Comparison of ENCODE assay signal across 9 cellular contexts in the genomic region with DNA sequence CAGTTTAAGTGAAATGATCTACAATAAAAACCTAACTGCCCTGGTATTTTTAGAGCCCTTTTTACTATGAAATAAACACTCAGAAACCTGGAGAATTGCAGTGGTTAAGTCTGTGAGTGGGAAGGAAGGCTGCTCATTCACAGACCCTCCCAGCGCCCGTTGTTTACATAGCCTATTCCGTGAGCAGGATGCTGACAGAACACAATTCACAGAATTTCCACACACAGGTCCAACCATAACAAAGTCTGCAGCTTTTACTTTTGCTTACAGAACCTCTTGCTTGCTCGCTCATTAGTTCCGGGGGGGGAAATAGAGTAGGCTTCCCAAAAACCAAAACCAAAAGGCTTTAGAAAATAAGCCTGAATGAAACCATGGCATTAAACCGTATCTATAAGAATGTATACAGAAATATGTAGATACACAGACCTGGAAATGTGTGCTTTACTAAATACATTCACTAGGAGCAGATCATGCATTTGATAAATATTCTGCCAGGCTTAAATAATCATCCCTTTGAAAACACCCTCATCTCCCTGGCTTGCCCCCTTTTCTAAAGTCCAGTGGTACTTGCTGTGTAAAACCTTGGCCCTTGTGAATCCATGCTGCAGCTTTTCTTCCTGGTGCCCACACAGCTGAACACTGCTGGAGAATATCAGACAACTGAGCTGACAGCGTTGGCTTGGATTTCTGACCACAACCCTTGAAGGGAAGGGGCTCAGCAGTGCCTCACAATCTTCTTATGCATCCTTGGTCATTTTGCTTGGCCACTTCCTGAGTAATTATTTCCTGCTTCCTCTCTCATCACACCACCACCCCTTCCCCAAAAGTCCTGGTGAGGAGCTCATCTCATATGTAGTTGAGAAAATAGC.
DNase-seq lines count a peak whose midpoint lies in the region; ATAC-seq and TF ChIP-seq lines count a peak whose summit lies in the region.
"Had no signal": no experiment of that assay in that cellular context is flagged by ENCODE, and none has a peak within 500 bp of the region (broad histone marks: within the 10 kb centered on the region; RNA-seq: fewer than 3 reads in every experiment).

No MANE protein-coding gene starts in this region.

- no peak for ATAC-seq in stimulated activated memory B cell treated with anti-CD40 and anti-IgM and Interleukin-4, amounts not matched to agents 10 μg/mL and 1 μg/mL and 100 μg/mL, for 72 hours

- peaks cover 33% of the 10 kb centered on the region for H3K4me1 Mint-ChIP-seq in T-helper 2 cell treated with Interferon-gamma antibody and Interleukin-4, amounts not matched to agents 5 μg/mL and 100 μg/mL, for 36 hours (ENCODE audit: low read depth)
- H3K4me1 Mint-ChIP-seq in stimulated activated memory B cell treated with anti-CD40 and anti-IgM and Interleukin-4, amounts not matched to agents 10 μg/mL and 1 μg/mL and 100 μg/mL, for 72 hours: peaks cover 19% of the 10 kb centered on the region
- H3K4me1 Mint-ChIP-seq in Calu3 (ENCODE audit: low read depth, unreplicated experiment): no peaks in the 10 kb centered on the region

- TF ChIP-seq CTCF in fibroblast of mammary gland (conservative IDR thresholded peaks at IDR 0.05; ENCODE audit: control insufficient read depth, insufficient read depth, low read depth, low read length) (no peak), ovary (IDR thresholded peaks at IDR 0.05) (no peak), Calu3 (IDR thresholded peaks at IDR 0.05; ENCODE audit: unreplicated experiment) (no peak)

- H3K36me3 ChIP-seq in ovary: no peaks in the 10 kb centered on the region

- BruUV-seq in Calu3 (replicated peaks; lab: Mats Ljungman, UMichigan): no TSS peak

- H3K27ac Mint-ChIP-seq in T-helper 2 cell treated with Interferon-gamma antibody and Interleukin-4, amounts not matched to agents 5 μg/mL and 100 μg/mL, for 36 hours: peak overlapping the region; percentile 76
- H3K27ac Mint-ChIP-seq in stimulated activated memory B cell treated with anti-CD40 and anti-IgM and Interleukin-4, amounts not matched to agents 10 μg/mL and 1 μg/mL and 100 μg/mL, for 72 hours: no peak overlapping the region
- H3K27ac Mint-ChIP-seq in Calu3 (ENCODE audit: unreplicated experiment): no peak overlapping the region

- H3K27me3 ChIP-seq in ovary: no peaks in the 10 kb centered on the region

- peaks cover 5% of the 10 kb centered on the region for H3K36me3 Mint-ChIP-seq in T-helper 2 cell treated with Interferon-gamma antibody and Interleukin-4, amounts not matched to agents 5 μg/mL and 100 μg/mL, for 36 hours (ENCODE audit: low read depth)
- H3K36me3 Mint-ChIP-seq in stimulated activated memory B cell treated with anti-CD40 and anti-IgM and Interleukin-4, amounts not matched to agents 10 μg/mL and 1 μg/mL and 100 μg/mL, for 72 hours: peaks cover 11% of the 10 kb centered on the region
- H3K36me3 Mint-ChIP-seq in Calu3 (ENCODE audit: insufficient read depth, unreplicated experiment): no peaks in the 10 kb centered on the region

- WGBS in ovary, 3 donors: 2 to 5% (median 3%) methylated on average over 7 of the region's 7 CpGs

- H3K9me3 Mint-ChIP-seq in T-helper 2 cell treated with Interferon-gamma antibody and Interleukin-4, amounts not matched to agents 5 μg/mL and 100 μg/mL, for 36 hours: no peaks in the 10 kb centered on the region
- H3K9me3 Mint-ChIP-seq in stimulated activated memory B cell treated with anti-CD40 and anti-IgM and Interleukin-4, amounts not matched to agents 10 μg/mL and 1 μg/mL and 100 μg/mL, for 72 hours: peaks cover 3% of the 10 kb centered on the region
- peaks cover 4% of the 10 kb centered on the region for H3K9me3 Mint-ChIP-seq in Calu3 (ENCODE audit: low read depth, unreplicated experiment)

- DNase-seq in GF-D8 (lab: John Stamatoyannopoulos, UW) (peak; percentile 10), fibroblast of mammary gland (ENCODE audit: low read depth) (peak; percentile 62), ovary (peak; percentile 34 to 55 (median 42)), Calu3 (no peak), NCI-H774 (lab: John Stamatoyannopoulos, UW) (no peak), mesenteric fat pad (ENCODE audit: low spot score) (no peak)
- peak; percentile 39 for DNase-seq in T-helper 2 cell treated with Interferon-gamma antibody and Interleukin-4, amounts not matched to agents 5 μg/mL and 100 μg/mL, for 36 hours (ENCODE audit: low spot score)
- DNase-seq: NCI-H1105 treated with DMSO at 0.1 percent for 48 hours had no signal

- H3K9me3 ChIP-seq in ovary: no peaks in the 10 kb centered on the region

- no peak for TF ChIP-seq EP300 in ovary (IDR thresholded peaks at IDR 0.05)

- H3K4me1 ChIP-seq in ovary (ENCODE audit: insufficient read depth): peaks cover 12% of the 10 kb centered on the region

- CTCF ChIA-PET in Calu3 (lab: Charles Lee): no interaction called here

- H3K27ac ChIP-seq in ovary: peak overlapping the region; percentile 22 to 61

- no peak for TF ChIP-seq POLR2A in ovary (IDR thresholded peaks at IDR 0.05)

- peak overlapping the region; percentile 68 for H3K4me3 Mint-ChIP-seq in T-helper 2 cell treated with Interferon-gamma antibody and Interleukin-4, amounts not matched to agents 5 μg/mL and 100 μg/mL, for 36 hours
- no peak overlapping the region for H3K4me3 Mint-ChIP-seq in stimulated activated memory B cell treated with anti-CD40 and anti-IgM and Interleukin-4, amounts not matched to agents 10 μg/mL and 1 μg/mL and 100 μg/mL, for 72 hours
- H3K4me3 Mint-ChIP-seq in Calu3 (ENCODE audit: low read depth, unreplicated experiment): no peak overlapping the region

- H3K4me3 ChIP-seq in fibroblast of mammary gland (ENCODE audit: control insufficient read depth, low read depth, low read length) (no peak overlapping the region), ovary (no peak overlapping the region)

- H3K27me3 Mint-ChIP-seq in T-helper 2 cell treated with Interferon-gamma antibody and Interleukin-4, amounts not matched to agents 5 μg/mL and 100 μg/mL, for 36 hours (ENCODE audit: low read depth): no peaks in the 10 kb centered on the region
- H3K27me3 Mint-ChIP-seq in stimulated activated memory B cell treated with anti-CD40 and anti-IgM and Interleukin-4, amounts not matched to agents 10 μg/mL and 1 μg/mL and 100 μg/mL, for 72 hours: no peaks in the 10 kb centered on the region
- no peaks in the 10 kb centered on the region for H3K27me3 Mint-ChIP-seq in Calu3 (ENCODE audit: unreplicated experiment)

- intact Hi-C loops in ovary (cut with DNase I): no loop called here
- intact Hi-C loops in Calu3 (cut with micrococcal nuclease; ENCODE audit: unreplicated experiment): no loop called here

Comparison
In these comparisons a context has a peak if more than half of its experiments do, and no peak if none do; other contexts are left out.
1. DNase-seq: peak in GF-D8 (single experiment), T-helper 2 cell treated with Interferon-gamma antibody and Interleukin-4, amounts not matched to agents 5 μg/mL and 100 μg/mL, for 36 hours (single experiment), fibroblast of mammary gland (single experiment) and ovary (5 of 5); none in Calu3 (single experiment), NCI-H774 (single experiment) and mesenteric fat pad (single experiment).